Comparison of ENCODE assay signal across 8 cellular contexts in genomic region chr5:154273028-154273617, GRCh38.
DNase-seq lines count a peak whose midpoint lies in the region; ATAC-seq and TF ChIP-seq lines count a peak whose summit lies in the region.

No MANE protein-coding gene starts in this region.

- H3K9ac ChIP-seq in subcutaneous abdominal adipose tissue (ENCODE audit: low read length in 5 of 5), result no peak overlapping the region

- H3K27ac ChIP-seq in RWPE2 (ENCODE audit: poor library complexity, severe bottlenecking) (no peak overlapping the region), subcutaneous abdominal adipose tissue (ENCODE audit: low read depth, low read length) (peak overlapping the region; percentile 33)

- H3K4me1 ChIP-seq in RWPE2 (ENCODE audit: insufficient read depth, poor library complexity, severe bottlenecking) (no peaks in the 10 kb centered on the region), subcutaneous abdominal adipose tissue (ENCODE audit: control insufficient read depth in 5 of 5, insufficient read depth in 5 of 5, low read length in 5 of 5) (peaks cover 2 to 41% (median 28%) of the 10 kb centered on the region in 5 donors), BE2C (no peaks in the 10 kb centered on the region; the same call in 1 of the 2 replicates)

- TF ChIP-seq CTCF in RWPE2 (IDR thresholded peaks at IDR 0.05; ENCODE audit: poor library complexity, severe bottlenecking) (no peak), lower leg skin (IDR thresholded peaks at IDR 0.05) (no peak), BE2C (IDR thresholded peaks at IDR 0.05; ENCODE audit: low read depth, low read length) (no peak)

- 7 to 11% methylated on average over 3 of the region's 3 CpGs for WGBS in lower leg skin, 2 donors

- H3K27me3 ChIP-seq in RWPE2 (ENCODE audit: insufficient read depth, poor library complexity, severe bottlenecking), result no peaks in the 10 kb centered on the region
- H3K27me3 ChIP-seq in subcutaneous abdominal adipose tissue (ENCODE audit: control insufficient read depth in 5 of 5, insufficient read depth in 4 of 5, low read length in 5 of 5), result no peaks in the 10 kb centered on the region
- H3K27me3 ChIP-seq in BE2C, result no peaks in the 10 kb centered on the region

- H3K36me3 ChIP-seq in RWPE2 (ENCODE audit: low read depth) (no peaks in the 10 kb centered on the region), subcutaneous abdominal adipose tissue (ENCODE audit: control insufficient read depth in 5 of 5, insufficient read depth in 5 of 5, low read length in 5 of 5) (no peaks in the 10 kb centered on the region), BE2C (no peaks in the 10 kb centered on the region)

- intact Hi-C loops in lower leg skin (cut with DNase I; ENCODE audit: low total_unique reads), result no loop called here

- H3K9me3 ChIP-seq in RWPE2 (ENCODE audit: severe bottlenecking) (no peaks in the 10 kb centered on the region), subcutaneous abdominal adipose tissue (ENCODE audit: control insufficient read depth in 5 of 5, low read length in 5 of 5) (no peaks in the 10 kb centered on the region), BE2C (no peaks in the 10 kb centered on the region)

- no peak for DNase-seq in RWPE2 (ENCODE audit: low spot score)
- peak; percentile 46 for DNase-seq in globus pallidus (ENCODE audit: low spot score)
- no peak for DNase-seq in lower leg skin (ENCODE audit: low spot score in 2 of 2)
- no peak for DNase-seq in NCI-H187 treated with DMSO at 0.1 percent for 48 hours (lab: John Stamatoyannopoulos, UW)
- no peak for DNase-seq in BE2C

- H3K4me3 ChIP-seq in RWPE2 (ENCODE audit: severe bottlenecking) (no peak overlapping the region), subcutaneous abdominal adipose tissue (ENCODE audit: low read depth in 1 of 5, low read length in 5 of 5) (peak overlapping the region in 2 of 5 donors; percentile 11 to 20), lower leg skin (ENCODE audit: low read depth, poor library complexity, severe bottlenecking) (no peak overlapping the region), BE2C (ENCODE audit: low read depth, low read length) (no peak overlapping the region)

- ATAC-seq in GM18498 (IDR thresholded peaks at IDR 0.05; ENCODE audit: unreplicated experiment) (peak; percentile 70), GM21786 (IDR thresholded peaks at IDR 0.05; ENCODE audit: unreplicated experiment) (peak; percentile 59), RWPE2 (ENCODE audit: low read depth) (peak; percentile 56; the same call in 2 of the 3 replicates)

- no peak for TF ChIP-seq POLR2A in lower leg skin (IDR thresholded peaks at IDR 0.05)
